ENCODE assay signal across 17 cellular contexts in genomic region chr13:87536899-87537298, GRCh38.
DNase-seq lines count a peak whose midpoint lies in the region; ATAC-seq, FAIRE-seq and TF ChIP-seq lines count a peak whose summit lies in the region.
"Had no signal": no experiment of that assay in that cellular context is flagged by ENCODE, and none has a peak within 500 bp of the region (broad histone marks: within the 10 kb centered on the region; RNA-seq: fewer than 3 reads in every experiment).

No MANE protein-coding gene starts in this region.

- no peaks in the 10 kb centered on the region for H3K27me3 Mint-ChIP-seq in astrocyte (ENCODE audit: low read depth, unreplicated experiment)
- H3K27me3 Mint-ChIP-seq in activated CD8-positive, alpha-beta memory T cell treated with anti-CD3 and anti-CD28 coated beads, Interleukin-2, amount 10 ng/mL, durations not matched to agents 7 days and 5 days = no peaks in the 10 kb centered on the region
- H3K27me3 Mint-ChIP-seq: B cell had no signal

- H3K9me3 ChIP-seq in astrocyte (ENCODE audit: insufficient read depth, low read depth, low read length) = no peaks in the 10 kb centered on the region
- H3K9me3 ChIP-seq in mucosa of descending colon = no peaks in the 10 kb centered on the region
- H3K9me3 ChIP-seq: right lobe of liver, SJCRH30 had no signal

- TF ChIP-seq CTCF in astrocyte (IDR thresholded peaks at IDR 0.05; ENCODE audit: insufficient read depth, low read depth, low read length) (no peak), mucosa of descending colon (IDR thresholded peaks at IDR 0.05) (no peak)

- no peak overlapping the region for H3K9ac ChIP-seq in astrocyte (ENCODE audit: low read length)

- CTCF ChIA-PET in activated CD8-positive, alpha-beta memory T cell treated with anti-CD3 and anti-CD28 coated beads, Interleukin-2, amount 10 ng/mL, durations not matched to agents 7 days and 5 days (lab: Charles Lee) = no interaction called here

- DNase-seq in astrocyte (ENCODE audit: low read depth) (no peak), mucosa of descending colon (no peak)
- DNase-seq in activated CD8-positive, alpha-beta memory T cell treated with anti-CD3 and anti-CD28 coated beads, Interleukin-2, amount 10 ng/mL, durations not matched to agents 7 days and 5 days = no peak
- DNase-seq: activated CD8-positive, alpha-beta T cell treated with anti-CD3 and anti-CD28 coated beads, Interleukin-2, amount 10 ng/mL, durations not matched to agents 7 days and 5 days; activated gamma-delta T cell treated with Interleukin-2 at 50 U/mL for 16 hours; DMS153; effector CD4-positive, alpha-beta T cell; right lobe of liver; SJCRH30; stimulated activated CD4-positive, alpha-beta T cell treated with anti-CD3 and anti-CD28 coated beads, Interleukin-2, amount 100 ng/mL, for 48 hours had no signal

- H3K4me1 ChIP-seq in astrocyte (ENCODE audit: insufficient read depth, low read length) (no peaks in the 10 kb centered on the region), mucosa of descending colon (ENCODE audit: low read depth) (no peaks in the 10 kb centered on the region)
- H3K4me1 ChIP-seq: right lobe of liver, SJCRH30 had no signal

- no peak overlapping the region for H2AFZ ChIP-seq in astrocyte (ENCODE audit: low read depth, low read length)

- H3K79me2 ChIP-seq in astrocyte (ENCODE audit: insufficient read depth, low read length) = no peaks in the 10 kb centered on the region

- H3K4me2 ChIP-seq in astrocyte (ENCODE audit: low read length) = no peak overlapping the region

- no peak for FAIRE-seq in astrocyte (lab: Jason Lieb, UNC)

- no peaks in the 10 kb centered on the region for H4K20me1 ChIP-seq in astrocyte (ENCODE audit: insufficient read depth, low read length)

- no peak overlapping the region for H3K27ac ChIP-seq in astrocyte (ENCODE audit: low read depth, low read length)
- H3K27ac ChIP-seq: right lobe of liver, SJCRH30 had no signal

- H3K4me1 Mint-ChIP-seq in astrocyte (ENCODE audit: low read depth, unreplicated experiment) = peaks cover 20% of the 10 kb centered on the region
- H3K4me1 Mint-ChIP-seq in activated CD8-positive, alpha-beta memory T cell treated with anti-CD3 and anti-CD28 coated beads, Interleukin-2, amount 10 ng/mL, durations not matched to agents 7 days and 5 days = peaks cover 3% of the 10 kb centered on the region
- H3K4me1 Mint-ChIP-seq: B cell had no signal

- peak overlapping the region; percentile 17 for H3K4me3 Mint-ChIP-seq in astrocyte (ENCODE audit: unreplicated experiment)
- no peak overlapping the region for H3K4me3 Mint-ChIP-seq in activated CD8-positive, alpha-beta memory T cell treated with anti-CD3 and anti-CD28 coated beads, Interleukin-2, amount 10 ng/mL, durations not matched to agents 7 days and 5 days
- H3K4me3 Mint-ChIP-seq: activated CD8-positive, alpha-beta T cell treated with anti-CD3 and anti-CD28 coated beads, Interleukin-2, amount 10 ng/mL, durations not matched to agents 7 days and 5 days; B cell had no signal

- intact Hi-C loops in mucosa of descending colon (cut with DNase I, micrococcal nuclease) = no loop called here

- H3K9me3 Mint-ChIP-seq in astrocyte (ENCODE audit: unreplicated experiment) = no peaks in the 10 kb centered on the region
- H3K9me3 Mint-ChIP-seq in activated CD8-positive, alpha-beta memory T cell treated with anti-CD3 and anti-CD28 coated beads, Interleukin-2, amount 10 ng/mL, durations not matched to agents 7 days and 5 days (ENCODE audit: low read depth) = peaks cover 8% of the 10 kb centered on the region

- peak overlapping the region; percentile 94 for H3K27ac Mint-ChIP-seq in astrocyte (ENCODE audit: unreplicated experiment)
- no peak overlapping the region for H3K27ac Mint-ChIP-seq in activated CD8-positive, alpha-beta memory T cell treated with anti-CD3 and anti-CD28 coated beads, Interleukin-2, amount 10 ng/mL, durations not matched to agents 7 days and 5 days
- H3K27ac Mint-ChIP-seq: activated CD8-positive, alpha-beta T cell treated with anti-CD3 and anti-CD28 coated beads, Interleukin-2, amount 10 ng/mL, durations not matched to agents 7 days and 5 days; B cell had no signal

- H3K4me3 ChIP-seq in astrocyte (ENCODE audit: insufficient read depth, low read depth, low read length) (no peak overlapping the region), mucosa of descending colon (no peak overlapping the region)
- H3K4me3 ChIP-seq: right lobe of liver, SJCRH30 had no signal

- H3K27me3 ChIP-seq in astrocyte (ENCODE audit: insufficient read depth, low read length) = no peaks in the 10 kb centered on the region
- H3K27me3 ChIP-seq: right lobe of liver, SJCRH30 had no signal

- ATAC-seq in GM18909 (IDR thresholded peaks at IDR 0.05; ENCODE audit: poor library complexity, unreplicated experiment) (peak; percentile 87), HG02588 (IDR thresholded peaks at IDR 0.05; ENCODE audit: unreplicated experiment) (peak; percentile 89), HG03196 (IDR thresholded peaks at IDR 0.05; ENCODE audit: unreplicated experiment) (peak; percentile 95), HG03571 (IDR thresholded peaks at IDR 0.05; ENCODE audit: unreplicated experiment) (no peak), GM21360 (IDR thresholded peaks at IDR 0.05; ENCODE audit: unreplicated experiment) (no peak), mucosa of descending colon (no peak)
- ATAC-seq in activated CD8-positive, alpha-beta memory T cell treated with anti-CD3 and anti-CD28 coated beads, Interleukin-2, amount 10 ng/mL, durations not matched to agents 7 days and 5 days = no peak
- ATAC-seq: activated CD8-positive, alpha-beta T cell treated with anti-CD3 and anti-CD28 coated beads, Interleukin-2, amount 10 ng/mL, durations not matched to agents 7 days and 5 days; HCT116; right lobe of liver had no signal

- H3K36me3 ChIP-seq in astrocyte (ENCODE audit: insufficient read depth, low read length) (no peaks in the 10 kb centered on the region), mucosa of descending colon (ENCODE audit: low read depth) (no peaks in the 10 kb centered on the region)
- H3K36me3 ChIP-seq: right lobe of liver, SJCRH30 had no signal

- no peaks in the 10 kb centered on the region for H3K36me3 Mint-ChIP-seq in astrocyte (ENCODE audit: low read depth, unreplicated experiment)
- no peaks in the 10 kb centered on the region for H3K36me3 Mint-ChIP-seq in activated CD8-positive, alpha-beta memory T cell treated with anti-CD3 and anti-CD28 coated beads, Interleukin-2, amount 10 ng/mL, durations not matched to agents 7 days and 5 days

Comparison
In these comparisons a context has a peak if more than half of its experiments do, and no peak if none do; other contexts are left out.
1. ATAC-seq: peak in GM18909 (single experiment), HG02588 (single experiment) and HG03196 (single experiment); none in HG03571 (single experiment), GM21360 (single experiment), activated CD8-positive, alpha-beta memory T cell treated with anti-CD3 and anti-CD28 coated beads, Interleukin-2, amount 10 ng/mL, durations not matched to agents 7 days and 5 days (single experiment) and mucosa of descending colon (single experiment).